ENCODE assay signal across 10 cellular contexts in the genomic region with DNA sequence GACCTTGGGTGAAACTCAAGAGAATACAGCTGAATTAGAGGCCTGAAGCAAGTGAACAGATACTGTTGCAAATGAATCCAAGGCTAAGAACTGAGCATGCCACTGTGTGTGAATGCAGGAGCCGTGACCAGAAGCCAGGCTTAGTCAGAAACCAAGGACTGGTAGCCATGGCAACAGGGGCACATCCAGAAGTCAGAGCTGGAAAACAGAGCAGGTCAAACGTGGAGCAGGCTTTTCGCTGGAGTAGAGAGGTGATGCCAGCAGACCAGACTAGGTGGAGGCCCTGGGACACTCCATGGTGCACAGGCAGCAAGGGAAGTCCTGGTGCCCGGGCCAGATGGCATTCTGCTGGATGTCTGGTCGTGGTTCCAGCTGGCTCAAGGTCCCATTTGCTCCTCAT.
DNase-seq lines count a peak whose midpoint lies in the region; ATAC-seq, FAIRE-seq and TF ChIP-seq lines count a peak whose summit lies in the region.
"Had no signal": no experiment of that assay in that cellular context is flagged by ENCODE, and none has a peak within 500 bp of the region (broad histone marks: within the 10 kb centered on the region; RNA-seq: fewer than 3 reads in every experiment).

No MANE protein-coding gene starts in this region.

- no peaks in the 10 kb centered on the region for H3K27me3 Mint-ChIP-seq in activated CD8-positive, alpha-beta memory T cell treated with anti-CD3 and anti-CD28 coated beads, Interleukin-2, amount 10 ng/mL, durations not matched to agents 7 days and 5 days
- H3K27me3 Mint-ChIP-seq: stimulated activated naive CD8-positive, alpha-beta T cell treated with anti-CD3 and anti-CD28 coated beads, Interleukin-15, Interleukin-2, amounts not matched to agents 100 ng/mL and 50 ng/mL, for 24 hours had no signal

- POLR2A ChIA-PET in BJ (lab: Charles Lee) = no interaction called here

- H3K36me3 Mint-ChIP-seq in activated CD8-positive, alpha-beta memory T cell treated with anti-CD3 and anti-CD28 coated beads, Interleukin-2, amount 10 ng/mL, durations not matched to agents 7 days and 5 days = no peaks in the 10 kb centered on the region

- no peak for FAIRE-seq in HTR-8/SVneo (lab: Jason Lieb, UNC)

- ATAC-seq in activated CD8-positive, alpha-beta memory T cell treated with anti-CD3 and anti-CD28 coated beads, Interleukin-2, amount 10 ng/mL, durations not matched to agents 7 days and 5 days = no peak

- H3K9me3 Mint-ChIP-seq in activated CD8-positive, alpha-beta memory T cell treated with anti-CD3 and anti-CD28 coated beads, Interleukin-2, amount 10 ng/mL, durations not matched to agents 7 days and 5 days (ENCODE audit: low read depth) = peaks cover 11% of the 10 kb centered on the region

- no peak overlapping the region for H3K4me3 ChIP-seq in BJ (ENCODE audit: low read depth, low read length)

- no peaks in the 10 kb centered on the region for H3K36me3 ChIP-seq in BJ (ENCODE audit: control insufficient read depth, insufficient read depth, low read length)

- no peaks in the 10 kb centered on the region for H3K4me1 Mint-ChIP-seq in activated CD8-positive, alpha-beta memory T cell treated with anti-CD3 and anti-CD28 coated beads, Interleukin-2, amount 10 ng/mL, durations not matched to agents 7 days and 5 days

- no peak for TF ChIP-seq CTCF in BJ (IDR thresholded peaks at IDR 0.05; ENCODE audit: insufficient read depth, low read depth, low read length)

- H3K27ac Mint-ChIP-seq in activated CD8-positive, alpha-beta memory T cell treated with anti-CD3 and anti-CD28 coated beads, Interleukin-2, amount 10 ng/mL, durations not matched to agents 7 days and 5 days = no peak overlapping the region
- H3K27ac Mint-ChIP-seq: stimulated activated naive CD8-positive, alpha-beta T cell treated with anti-CD3 and anti-CD28 coated beads, Interleukin-15, Interleukin-2, amounts not matched to agents 100 ng/mL and 50 ng/mL, for 24 hours had no signal

- no peak overlapping the region for H3K4me3 Mint-ChIP-seq in activated CD8-positive, alpha-beta memory T cell treated with anti-CD3 and anti-CD28 coated beads, Interleukin-2, amount 10 ng/mL, durations not matched to agents 7 days and 5 days
- H3K4me3 Mint-ChIP-seq: stimulated activated naive CD8-positive, alpha-beta T cell treated with anti-CD3 and anti-CD28 coated beads, Interleukin-15, Interleukin-2, amounts not matched to agents 100 ng/mL and 50 ng/mL, for 24 hours had no signal

- DNase-seq in BJ (ENCODE audit: low read depth) = peak; percentile 24
- DNase-seq in NCI-H1417 (lab: John Stamatoyannopoulos, UW) = peak; percentile 70 to 89 (median 75)
- DNase-seq in astrocyte of the hippocampus (ENCODE audit: low read depth, low spot score) = peak; percentile 96
- DNase-seq in kidney glomerular epithelial cell (lab: John Stamatoyannopoulos, UW) = peak; percentile 98
- no peak for DNase-seq in mucosa of gallbladder (ENCODE audit: low spot score)
- no peak for DNase-seq in activated CD8-positive, alpha-beta memory T cell treated with anti-CD3 and anti-CD28 coated beads, Interleukin-2, amount 10 ng/mL, durations not matched to agents 7 days and 5 days
- DNase-seq in HTR-8/SVneo (ENCODE audit: insufficient read length, low spot score) = no peak
- no peak for DNase-seq in activated CD4-positive, alpha-beta T cell treated with anti-CD3 and anti-CD28 coated beads for 48 hours
- DNase-seq: KBM-7 had no signal

- CTCF ChIA-PET in BJ (lab: Yijun Ruan, JAX) = interaction anchor here (0.5 kb wide), 1 partner anchor 17 kb away, joined by 3 read pairs; no protein-coding TSS in a partner anchor
- CTCF ChIA-PET in activated CD8-positive, alpha-beta memory T cell treated with anti-CD3 and anti-CD28 coated beads, Interleukin-2, amount 10 ng/mL, durations not matched to agents 7 days and 5 days (lab: Charles Lee) = no interaction called here

- no peaks in the 10 kb centered on the region for H3K27me3 ChIP-seq in BJ (ENCODE audit: control insufficient read depth, insufficient read depth, low read length)

Comparison
In these comparisons a context has a peak if more than half of its experiments do, and no peak if none do; other contexts are left out.
1. DNase-seq: peak in BJ (single experiment), NCI-H1417 (3 of 3), astrocyte of the hippocampus (single experiment) and kidney glomerular epithelial cell (single experiment); none in mucosa of gallbladder (single experiment), activated CD8-positive, alpha-beta memory T cell treated with anti-CD3 and anti-CD28 coated beads, Interleukin-2, amount 10 ng/mL, durations not matched to agents 7 days and 5 days (single experiment), HTR-8/SVneo (single experiment) and activated CD4-positive, alpha-beta T cell treated with anti-CD3 and anti-CD28 coated beads for 48 hours (single experiment).